Comparison of ENCODE assay signal across 19 cellular contexts in genomic region chr16:54048994-54049929, GRCh38.
DNase-seq lines count a peak whose midpoint lies in the region; ATAC-seq and FAIRE-seq lines count a peak whose summit lies in the region.
"Had no signal": no experiment of that assay in that cellular context is flagged by ENCODE, and none has a peak within 500 bp of the region (broad histone marks: within the 10 kb centered on the region; RNA-seq: fewer than 3 reads in every experiment).

No MANE protein-coding gene starts in this region.

- H3K4me3 ChIP-seq in HUES48 (ENCODE audit: low read depth, low read length) (no peak overlapping the region), iPS DF 6.9 (ENCODE audit: low read length) (no peak overlapping the region)
- H3K4me3 ChIP-seq: gastrocnemius medialis had no signal

- no peaks in the 10 kb centered on the region for H3K36me3 ChIP-seq in HUES48 (ENCODE audit: control insufficient read depth, insufficient read depth, low read length)
- H3K36me3 ChIP-seq in iPS DF 6.9 (ENCODE audit: control insufficient read depth, insufficient read depth, low read length), result no peaks in the 10 kb centered on the region
- H3K36me3 ChIP-seq: gastrocnemius medialis, neutrophil had no signal

- WGBS in iPS DF 6.9 (ENCODE audit: insufficient coverage, insufficient read length), result no CpG with 5 or more reads among the region's 10 CpGs

- FAIRE-seq in frontal cortex (lab: Jason Lieb, UNC), result no peak
- FAIRE-seq: endothelial cell of umbilical vein, HTR-8/SVneo had no signal

- H3K27ac ChIP-seq in HUES48 (ENCODE audit: low read depth, low read length) (peak overlapping the region; percentile 92), iPS DF 6.9 (ENCODE audit: low read length) (peak overlapping the region; percentile 16)
- H3K27ac ChIP-seq: gastrocnemius medialis, neutrophil had no signal

- H3K27me3 ChIP-seq in HUES48 (ENCODE audit: control insufficient read depth, insufficient read depth, low read length), result no peaks in the 10 kb centered on the region
- no peaks in the 10 kb centered on the region for H3K27me3 ChIP-seq in iPS DF 6.9 (ENCODE audit: control insufficient read depth, insufficient read depth, low read length)
- H3K27me3 ChIP-seq: gastrocnemius medialis, neutrophil had no signal

- peaks cover 47% of the 10 kb centered on the region for H3K4me1 ChIP-seq in HUES48 (ENCODE audit: control insufficient read depth, insufficient read depth, low read length)
- peaks cover 9% of the 10 kb centered on the region for H3K4me1 ChIP-seq in iPS DF 6.9 (ENCODE audit: control insufficient read depth, insufficient read depth, low read length)
- H3K4me1 ChIP-seq: gastrocnemius medialis had no signal

- peak; percentile 28 for DNase-seq in DMS 273 treated with DMSO at 0.1 percent for 48 hours (lab: John Stamatoyannopoulos, UW)
- DNase-seq in NCI-H2227 treated with DMSO at 0.1 percent for 48 hours (lab: John Stamatoyannopoulos, UW), result peak; percentile 65
- DNase-seq in iPS DF 6.9 (ENCODE audit: low read depth, low spot score), result no peak
- no peak for DNase-seq in frontal cortex (ENCODE audit: low spot score in 2 of 2)
- DNase-seq: activated CD8-positive, alpha-beta T cell treated with anti-CD3 and anti-CD28 coated beads, Interleukin-2, amount 10 ng/mL, durations not matched to agents 7 days and 5 days; Calu3; gastrocnemius medialis; MV-4-11; NCI-H510A treated with DMSO at 0.1 percent for 48 hours; stimulated activated CD4-positive, alpha-beta T cell treated with anti-CD3 and anti-CD28 coated beads, Interleukin-2, amount 100 ng/mL, for 24 hours had no signal

- ATAC-seq in HG03378 (IDR thresholded peaks at IDR 0.05; ENCODE audit: unreplicated experiment) (no peak), GM18873 (IDR thresholded peaks at IDR 0.05; ENCODE audit: low FRiP score, unreplicated experiment) (no peak), HG03460 (IDR thresholded peaks at IDR 0.05; ENCODE audit: unreplicated experiment) (no peak)
- ATAC-seq: activated CD8-positive, alpha-beta T cell treated with anti-CD3 and anti-CD28 coated beads, Interleukin-2, amount 10 ng/mL, durations not matched to agents 7 days and 5 days; gastrocnemius medialis; Panc1; sciatic nerve had no signal

- no peak overlapping the region for H3K9ac ChIP-seq in HUES48 (ENCODE audit: low read depth, low read length)

- H3K9me3 ChIP-seq in HUES48 (ENCODE audit: control insufficient read depth, insufficient read depth, low read length), result no peaks in the 10 kb centered on the region
- H3K9me3 ChIP-seq in iPS DF 6.9 (ENCODE audit: control insufficient read depth, insufficient read depth, low read length), result no peaks in the 10 kb centered on the region
- H3K9me3 ChIP-seq: gastrocnemius medialis, neutrophil had no signal

Comparison
In these comparisons a context has a peak if more than half of its experiments do, and no peak if none do; other contexts are left out.
1. DNase-seq: peak in DMS 273 treated with DMSO at 0.1 percent for 48 hours (single experiment) and NCI-H2227 treated with DMSO at 0.1 percent for 48 hours (single experiment); none in iPS DF 6.9 (single experiment) and frontal cortex (0 of 2).